In the genomic region with DNA sequence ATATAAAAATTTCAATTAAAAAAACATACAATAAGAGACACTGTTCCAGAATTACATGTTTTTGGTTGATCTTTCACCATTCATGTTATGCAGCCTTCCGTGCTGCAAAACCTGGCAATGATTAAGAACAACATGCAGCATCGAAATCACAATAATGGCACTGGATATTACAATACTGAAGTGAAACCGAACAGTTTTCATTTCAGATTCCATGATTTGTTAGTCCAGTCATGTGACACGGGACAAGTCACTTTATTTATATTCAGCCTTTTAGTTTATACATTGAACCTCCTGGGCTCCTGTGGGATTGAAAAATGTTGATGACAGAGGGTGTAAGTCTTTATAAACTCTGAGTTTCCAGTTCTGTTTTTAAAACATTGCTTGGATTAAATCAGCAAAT, we compare ENCODE assay signal across 1 cellular context.
TF ChIP-seq lines count a peak whose summit lies in the region.

No MANE protein-coding gene starts in this region.

TF ChIP-seq in IMR-90, 13 proteins besides CTCF, POLR2A, EP300 and RAD21:
- TF ChIP-seq NFE2L2 (IDR thresholded peaks at IDR 0.05; ENCODE audit: low read depth, low read length) (no peak), MAZ (IDR thresholded peaks at IDR 0.05; ENCODE audit: borderline replicate concordance, low read depth, low read length) (no peak), CEBPB (IDR thresholded peaks at IDR 0.05; ENCODE audit: low read depth, low read length) (no peak), CHD1 (IDR thresholded peaks at IDR 0.05; ENCODE audit: low read depth, low read length) (no peak), SMC3 (IDR thresholded peaks at IDR 0.05; ENCODE audit: low read depth, low read length) (no peak)
- TF ChIP-seq, protein P1, sequence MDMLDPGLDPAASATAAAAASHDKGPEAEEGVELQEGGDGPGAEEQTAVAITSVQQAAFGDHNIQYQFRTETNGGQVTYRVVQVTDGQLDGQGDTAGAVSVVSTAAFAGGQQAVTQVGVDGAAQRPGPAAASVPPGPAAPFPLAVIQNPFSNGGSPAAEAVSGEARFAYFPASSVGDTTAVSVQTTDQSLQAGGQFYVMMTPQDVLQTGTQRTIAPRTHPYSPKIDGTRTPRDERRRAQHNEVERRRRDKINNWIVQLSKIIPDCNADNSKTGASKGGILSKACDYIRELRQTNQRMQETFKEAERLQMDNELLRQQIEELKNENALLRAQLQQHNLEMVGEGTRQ (IDR thresholded peaks at IDR 0.05; ENCODE audit: low read depth, low read length), result peak; percentile 62
